In the genomic region with DNA sequence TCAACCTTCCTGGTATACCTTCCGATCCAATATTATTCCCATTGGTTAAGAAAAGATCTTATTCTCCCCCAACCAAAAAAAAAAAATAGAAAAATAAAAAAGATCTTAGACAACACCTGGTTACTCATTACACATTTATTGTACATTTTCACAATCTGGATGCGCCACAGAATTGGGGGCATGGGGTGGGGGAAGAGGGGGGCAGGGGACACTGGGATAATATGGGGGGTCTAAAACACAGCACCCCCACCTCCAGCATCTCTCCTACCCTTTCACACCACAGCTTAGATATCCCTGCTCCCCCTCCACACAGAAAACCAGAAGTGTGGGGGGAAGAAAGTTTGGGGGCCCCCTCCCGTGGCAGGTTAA, we compare ENCODE assay signal across 8 cellular contexts. TPM values are rescaled to one million over a fixed set of nuclear protein-coding genes. Genes with fewer than 3 reads are reported as not detected.
A peak's percentile ranks its signal among the peaks of the same experiment; 100 is the strongest.
DNase-seq lines count a peak whose midpoint lies in the region; ATAC-seq and TF ChIP-seq lines count a peak whose summit lies in the region.

No MANE protein-coding gene starts in this region.

- peaks cover 14% of the 10 kb centered on the region for H3K36me3 Mint-ChIP-seq in activated naive CD4-positive, alpha-beta T cell treated with anti-CD3 and anti-CD28 coated beads for 36 hours (ENCODE audit: low read depth)
- peaks cover 22% of the 10 kb centered on the region for H3K36me3 Mint-ChIP-seq in activated naive CD8-positive, alpha-beta T cell treated with anti-CD3 and anti-CD28 coated beads for 36 hours
- H3K36me3 Mint-ChIP-seq in naive thymus-derived CD8-positive, alpha-beta T cell, result peaks cover 3 to 36% (median 14%) of the 10 kb centered on the region in 3 donors

- 52 to 56% methylated on average over 3 of the region's 3 CpGs for WGBS in tibial nerve, 2 donors

- H3K27me3 ChIP-seq in tibial nerve, result no peaks in the 10 kb centered on the region

- peaks cover 0 to 24% (median 3%) of the 10 kb centered on the region in 3 donors for H3K36me3 ChIP-seq in tibial nerve

- POLR2A ChIA-PET in naive thymus-derived CD8-positive, alpha-beta T cell (lab: Charles Lee), result interaction anchor here (0.6 to 41.9 kb wide), 8 partner anchors 9 to 678 kb away, joined by 4 to 1171 read pairs (median 24); partner anchors contain the start of genes ALOXE3, BORCS6, SLC35G6 and TMEM107

- H3K4me3 Mint-ChIP-seq in activated naive CD4-positive, alpha-beta T cell treated with anti-CD3 and anti-CD28 coated beads for 36 hours, result no peak overlapping the region
- H3K4me3 Mint-ChIP-seq in activated naive CD8-positive, alpha-beta T cell treated with anti-CD3 and anti-CD28 coated beads for 36 hours, result peak overlapping the region; percentile 6
- H3K4me3 Mint-ChIP-seq in naive thymus-derived CD8-positive, alpha-beta T cell, result peak overlapping the region in 9 of 10 donors; percentile 49 to 87 (median 68)

- no peak for TF ChIP-seq EP300 in tibial nerve (IDR thresholded peaks at IDR 0.05)

- peak overlapping the region; percentile 98 to 100 (median 100) for H3K27ac ChIP-seq in tibial nerve

- no peaks in the 10 kb centered on the region for H3K27me3 Mint-ChIP-seq in activated naive CD4-positive, alpha-beta T cell treated with anti-CD3 and anti-CD28 coated beads for 36 hours (ENCODE audit: low read depth)
- no peaks in the 10 kb centered on the region for H3K27me3 Mint-ChIP-seq in activated naive CD8-positive, alpha-beta T cell treated with anti-CD3 and anti-CD28 coated beads for 36 hours
- H3K27me3 Mint-ChIP-seq in naive thymus-derived CD8-positive, alpha-beta T cell, result no peaks in the 10 kb centered on the region

- TF ChIP-seq CTCF in tibial nerve (IDR thresholded peaks at IDR 0.05), result no peak

- intact Hi-C loops in activated naive CD4-positive, alpha-beta T cell treated with anti-CD3 and anti-CD28 coated beads for 36 hours (cut with micrococcal nuclease), result loop anchor here (5.0 to 10.0 kb wide), 3 partner anchors 77 to 674 kb away; partner anchors contain the start of genes FXR2, POLR2A and SLC35G6

- peaks cover 59% of the 10 kb centered on the region for H3K4me1 Mint-ChIP-seq in activated naive CD4-positive, alpha-beta T cell treated with anti-CD3 and anti-CD28 coated beads for 36 hours (ENCODE audit: low read depth)
- H3K4me1 Mint-ChIP-seq in activated naive CD8-positive, alpha-beta T cell treated with anti-CD3 and anti-CD28 coated beads for 36 hours, result peaks cover 56% of the 10 kb centered on the region
- H3K4me1 Mint-ChIP-seq in naive thymus-derived CD8-positive, alpha-beta T cell, result peaks cover 32 to 61% (median 56%) of the 10 kb centered on the region in 4 donors

- TF ChIP-seq POLR2A in tibial nerve (IDR thresholded peaks at IDR 0.05), result no peak

- H3K9me3 ChIP-seq in tibial nerve, result no peaks in the 10 kb centered on the region

- no peaks in the 10 kb centered on the region for H3K9me3 Mint-ChIP-seq in activated naive CD4-positive, alpha-beta T cell treated with anti-CD3 and anti-CD28 coated beads for 36 hours
- H3K9me3 Mint-ChIP-seq in activated naive CD8-positive, alpha-beta T cell treated with anti-CD3 and anti-CD28 coated beads for 36 hours, result no peaks in the 10 kb centered on the region
- H3K9me3 Mint-ChIP-seq in naive thymus-derived CD8-positive, alpha-beta T cell, result peaks cover 0 to 2% (median 0%) of the 10 kb centered on the region in 9 donors

- H3K4me3 ChIP-seq in tibial nerve, result no peak overlapping the region

- H3K4me1 ChIP-seq in tibial nerve, result peaks cover 0 to 58% (median 38%) of the 10 kb centered on the region in 4 donors

- no peak for ATAC-seq in naive thymus-derived CD8-positive, alpha-beta T cell
- ATAC-seq in GM21576 (IDR thresholded peaks at IDR 0.05; ENCODE audit: unreplicated experiment), result no peak

- CTCF ChIA-PET in activated naive CD4-positive, alpha-beta T cell treated with anti-CD3 and anti-CD28 coated beads for 36 hours (lab: Charles Lee), result interaction anchor here (0.7 to 5.4 kb wide), 10 partner anchors 8 to 65 kb away, joined by 3 to 48 read pairs (median 4); partner anchors contain the start of gene HES7

- peak overlapping the region; percentile 93 for H3K27ac Mint-ChIP-seq in activated naive CD4-positive, alpha-beta T cell treated with anti-CD3 and anti-CD28 coated beads for 36 hours
- peak overlapping the region; percentile 80 for H3K27ac Mint-ChIP-seq in activated naive CD8-positive, alpha-beta T cell treated with anti-CD3 and anti-CD28 coated beads for 36 hours
- H3K27ac Mint-ChIP-seq in naive thymus-derived CD8-positive, alpha-beta T cell, result peak overlapping the region in 8 of 10 donors; percentile 85 to 98 (median 94)

- no peak for DNase-seq in activated naive CD4-positive, alpha-beta T cell treated with anti-CD3 and anti-CD28 coated beads for 36 hours
- DNase-seq in activated naive CD4-positive, alpha-beta T cell treated with anti-CD3 and anti-CD28 coated beads, Interleukin-2, amount 50 U/mL, for 16 hours, result no peak
- no peak for DNase-seq in activated naive CD8-positive, alpha-beta T cell treated with anti-CD3 and anti-CD28 coated beads for 36 hours
- DNase-seq in naive thymus-derived CD8-positive, alpha-beta T cell, result no peak
- DNase-seq in tibial nerve (ENCODE audit: low spot score in 2 of 2) (no peak), DMS153 (lab: John Stamatoyannopoulos, UW) (no peak), NCI-H524 (lab: John Stamatoyannopoulos, UW) (no peak)

RNA-seq across cellular contexts. Expression of gene VAMP2, which starts 3.7 kb away (rescaled TPM):
- 10 to 100 TPM; 33.3 to 35.8 TPM for total RNA-seq in activated naive CD4-positive, alpha-beta T cell treated with anti-CD3 and anti-CD28 coated beads for 36 hours
- 10 to 100 TPM; 27.7 to 28.4 TPM for total RNA-seq in activated naive CD8-positive, alpha-beta T cell treated with anti-CD3 and anti-CD28 coated beads for 36 hours
- total RNA-seq in naive thymus-derived CD8-positive, alpha-beta T cell, result 100 to 1,000 TPM; 219 to 238 TPM
- 10 to 100 TPM; 50.4 to 84.2 (median 64.4) TPM for polyA plus RNA-seq in naive thymus-derived CD8-positive, alpha-beta T cell
- 10 to 100 TPM; 48.0 to 72.1 (median 59.0) TPM for total RNA-seq in tibial nerve

RNA-seq across cellular contexts. Expression of gene PER1, which starts 6.8 kb away (rescaled TPM):
- total RNA-seq in activated naive CD4-positive, alpha-beta T cell treated with anti-CD3 and anti-CD28 coated beads for 36 hours, result 10 to 100 TPM; 62.2 to 73.3 TPM
- total RNA-seq in activated naive CD8-positive, alpha-beta T cell treated with anti-CD3 and anti-CD28 coated beads for 36 hours, result 10 to 100 TPM; 55.7 to 56.1 TPM
- 100 to 1,000 TPM; 148 to 153 TPM for total RNA-seq in naive thymus-derived CD8-positive, alpha-beta T cell
- polyA plus RNA-seq in naive thymus-derived CD8-positive, alpha-beta T cell, result 10 to 100 TPM in 2 of 3 donors, 1 to 10 TPM in 1; 6.1 to 11.4 (median 10.7) TPM
- total RNA-seq in tibial nerve, result 100 to 1,000 TPM; 157 to 328 (median 204) TPM

RNA-seq across cellular contexts. Expression of gene TMEM107, which starts 17.2 kb away (rescaled TPM):
- 10 to 100 TPM; 27.6 to 31.5 TPM for total RNA-seq in activated naive CD4-positive, alpha-beta T cell treated with anti-CD3 and anti-CD28 coated beads for 36 hours
- 10 to 100 TPM; 26.0 to 26.3 TPM for total RNA-seq in activated naive CD8-positive, alpha-beta T cell treated with anti-CD3 and anti-CD28 coated beads for 36 hours
- total RNA-seq in naive thymus-derived CD8-positive, alpha-beta T cell, result 10 to 100 TPM; 17.2 to 19.4 TPM
- 10 to 100 TPM; 36.4 to 55.3 (median 41.9) TPM for polyA plus RNA-seq in naive thymus-derived CD8-positive, alpha-beta T cell
- 10 to 100 TPM; 28.2 to 47.1 (median 38.2) TPM for total RNA-seq in tibial nerve

RNA-seq across cellular contexts. Expression of gene BORCS6, which starts 31.0 kb away (rescaled TPM):
- total RNA-seq in activated naive CD4-positive, alpha-beta T cell treated with anti-CD3 and anti-CD28 coated beads for 36 hours, result 1 to 10 TPM; 4.0 to 4.3 TPM
- 1 to 10 TPM; 5.1 to 5.2 TPM for total RNA-seq in activated naive CD8-positive, alpha-beta T cell treated with anti-CD3 and anti-CD28 coated beads for 36 hours
- 10 to 100 TPM; 15.1 to 15.5 TPM for total RNA-seq in naive thymus-derived CD8-positive, alpha-beta T cell
- 10 to 100 TPM; 16.1 to 22.6 (median 16.9) TPM for polyA plus RNA-seq in naive thymus-derived CD8-positive, alpha-beta T cell
- 10 to 100 TPM; 13.8 to 22.4 (median 19.4) TPM for total RNA-seq in tibial nerve

RNA-seq across cellular contexts. Expression of gene HES7, which starts 35.1 kb away (rescaled TPM):
- 1 to 10 TPM; 2.4 to 2.9 TPM for total RNA-seq in activated naive CD4-positive, alpha-beta T cell treated with anti-CD3 and anti-CD28 coated beads for 36 hours
- 1 to 10 TPM; 1.9 to 2.0 TPM for total RNA-seq in activated naive CD8-positive, alpha-beta T cell treated with anti-CD3 and anti-CD28 coated beads for 36 hours
- under 1 TPM in 1 of 2 experiments, not detected in 1; 0.30 TPM for total RNA-seq in naive thymus-derived CD8-positive, alpha-beta T cell
- polyA plus RNA-seq in naive thymus-derived CD8-positive, alpha-beta T cell, result not detected
- total RNA-seq in tibial nerve, result 1 to 10 TPM in 1 of 4 donors, not detected in 3; 2.1 TPM
